4 cellular contexts compared by ENCODE assay signal in the genomic region with DNA sequence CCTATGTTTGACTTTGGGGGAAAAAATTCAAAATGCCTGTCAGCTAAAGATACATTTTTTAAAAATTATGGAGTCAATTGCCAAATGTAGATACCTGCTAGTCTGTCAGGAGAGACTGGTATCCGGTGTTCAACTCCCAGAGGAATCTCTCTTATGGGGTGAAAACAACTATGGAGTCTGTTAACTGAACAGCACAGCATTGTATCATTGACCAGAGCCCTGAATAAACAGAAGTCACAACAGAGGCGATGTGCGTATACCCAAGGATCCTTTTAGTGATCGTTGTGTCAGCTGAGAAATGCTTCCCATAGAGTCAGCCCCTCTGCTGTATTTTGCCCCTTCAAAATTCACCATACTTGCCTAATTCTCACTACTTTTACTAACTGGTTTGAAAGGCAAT.
"Had no signal": no experiment of that assay in that cellular context is flagged by ENCODE, and none has a peak within 500 bp of the region (broad histone marks: within the 10 kb centered on the region; RNA-seq: fewer than 3 reads in every experiment).

No MANE protein-coding gene starts in this region.

- DNase-seq: IMR-90, KBM-7 had no signal

- H3K4me3 ChIP-seq: K562 had no signal

- H3K27ac ChIP-seq: HL-60 had no signal
